In the genomic region with DNA sequence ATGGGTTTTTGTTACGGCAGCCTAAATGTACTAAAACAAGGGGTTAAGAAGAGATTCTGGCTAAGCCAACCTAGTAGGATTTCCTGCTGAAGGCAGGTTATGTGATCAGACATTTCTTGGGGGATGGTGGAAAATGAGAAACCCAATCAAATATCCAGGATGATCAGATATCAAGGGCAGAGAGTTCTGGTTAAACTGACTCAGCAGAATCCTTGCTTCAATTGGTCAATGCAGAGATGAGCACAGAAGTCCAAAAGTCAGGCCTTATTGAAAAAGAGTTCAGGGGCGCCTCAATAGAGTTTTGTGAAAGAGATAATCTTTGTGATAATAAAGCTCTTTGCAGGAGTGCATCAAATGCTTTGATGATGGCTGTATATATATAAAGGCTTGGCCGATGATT, we compare ENCODE assay signal across 34 cellular contexts.
A peak's percentile ranks its signal among the peaks of the same experiment; 100 is the strongest.
DNase-seq lines count a peak whose midpoint lies in the region; ATAC-seq, FAIRE-seq and TF ChIP-seq lines count a peak whose summit lies in the region.
"Had no signal": no experiment of that assay in that cellular context is flagged by ENCODE, and none has a peak within 500 bp of the region (broad histone marks: within the 10 kb centered on the region; RNA-seq: fewer than 3 reads in every experiment).

No MANE protein-coding gene starts in this region.

- POLR2A ChIA-PET in HepG2 (lab: Yijun Ruan, JAX) (no interaction called here), IMR-90 (lab: Charles Lee; ENCODE audit: unreplicated experiment) (no interaction called here), K562 (lab: Yijun Ruan, JAX) (no interaction called here)

- H3K27me3 ChIP-seq in HepG2 (ENCODE audit: control insufficient read depth in 1 of 2, insufficient read depth in 2 of 2, low read length in 2 of 2) (no peaks in the 10 kb centered on the region), right lobe of liver (no peaks in the 10 kb centered on the region), IMR-90 (ENCODE audit: control insufficient read depth, insufficient read depth, low read length) (no peaks in the 10 kb centered on the region), K562 (ENCODE audit: control insufficient read depth in 2 of 2, insufficient read depth in 2 of 2, low read length in 2 of 2) (no peaks in the 10 kb centered on the region), osteoblast (ENCODE audit: insufficient read depth, low read length) (no peaks in the 10 kb centered on the region)
- H3K27me3 ChIP-seq: BE2C; BLaER1; BLaER1 treated with 17β-estradiol and CSF1 and Interleukin-3, amounts not matched to agents 10 nM and 100 nM had no signal

- no peak overlapping the region for H4K91ac ChIP-seq in IMR-90 (ENCODE audit: insufficient read depth, low read depth, low read length)

- no peak overlapping the region for H3K4ac ChIP-seq in IMR-90 (ENCODE audit: low read depth, low read length)

- in situ Hi-C loops in HepG2 (cut with HindIII; ENCODE audit: extremely low pct_ligation_motif_present, low pct_unique_long_range_greater_than_20kb) (no loop called here), IMR-90 (cut with MboI; ENCODE audit: low sequenced_read_pairs) (no loop called here), K562 (cut with MboI) (no loop called here)

- H3K56ac ChIP-seq in IMR-90 (ENCODE audit: extremely low read depth, insufficient read depth, low read length) = no peak overlapping the region

- H2BK20ac ChIP-seq in IMR-90 (ENCODE audit: low read depth, low read length) = no peak overlapping the region

- H3K36me3 ChIP-seq in HepG2 (replicated peaks in 1 of 2; ENCODE audit: control insufficient read depth in 1 of 2, insufficient read depth in 2 of 2, low read length in 2 of 2) (no peaks in the 10 kb centered on the region), right lobe of liver (no peaks in the 10 kb centered on the region), IMR-90 (ENCODE audit: control insufficient read depth, insufficient read depth, low read length) (no peaks in the 10 kb centered on the region), K562 (ENCODE audit: control insufficient read depth, insufficient read depth, low read length) (no peaks in the 10 kb centered on the region), osteoblast (ENCODE audit: insufficient read depth, low read length) (no peaks in the 10 kb centered on the region)
- H3K36me3 ChIP-seq: BE2C; BLaER1; BLaER1 treated with 17β-estradiol and CSF1 and Interleukin-3, amounts not matched to agents 10 nM and 100 nM had no signal

- no peak overlapping the region for H4K8ac ChIP-seq in IMR-90 (ENCODE audit: low read depth in 2 of 2, low read length in 2 of 2)

- no peak overlapping the region for H2BK120ac ChIP-seq in IMR-90 (ENCODE audit: low read depth, low read length)

- 16% methylated on average over 3 of the region's 3 CpGs for whole genome bisulfite sequencing in HepG2 (ENCODE audit: low lambda C conversion rate)
- 50% methylated on average over 3 of the region's 3 CpGs for WGBS in right lobe of liver (ENCODE audit: insufficient coverage, low coverage, low lambda C conversion rate, missing lambda C conversion rate)
- WGBS in IMR-90 (ENCODE audit: extremely low coverage in 2 of 2, insufficient read length in 1 of 2), 2 experiments = no CpG with 5 or more reads among the region's 3 CpGs
- WGBS in K562 (ENCODE audit: insufficient coverage, low coverage, missing lambda C conversion rate) = 0% methylated on average over 3 of the region's 3 CpGs

- ATAC-seq in HepG2 (no peak), right lobe of liver (no peak), IMR-90 (ENCODE audit: low read depth) (no peak), K562 (no peak)
- ATAC-seq: A549; CD8-positive, alpha-beta T cell had no signal

- H3K14ac ChIP-seq in IMR-90 (replicated peaks; ENCODE audit: low read depth, low read length) = no peak overlapping the region

- H3K9me1 ChIP-seq in IMR-90 (ENCODE audit: insufficient read depth, low read length) (no peaks in the 10 kb centered on the region), K562 (ENCODE audit: control insufficient read depth, insufficient read depth, low read length) (no peaks in the 10 kb centered on the region)

- H3K4me1 ChIP-seq in HepG2 (ENCODE audit: insufficient read depth, low read length) (no peaks in the 10 kb centered on the region), right lobe of liver (no peaks in the 10 kb centered on the region), IMR-90 (ENCODE audit: control insufficient read depth, insufficient read depth, low read length) (no peaks in the 10 kb centered on the region), K562 (replicated peaks in 1 of 2; ENCODE audit: control insufficient read depth in 2 of 2, insufficient read depth in 2 of 2, low read length in 2 of 2) (no peaks in the 10 kb centered on the region), osteoblast (ENCODE audit: insufficient read depth, low read length) (no peaks in the 10 kb centered on the region)
- H3K4me1 ChIP-seq: A549; BE2C; BLaER1; BLaER1 treated with 17β-estradiol and CSF1 and Interleukin-3, amounts not matched to agents 10 nM and 100 nM; Caco-2 had no signal

- BruUV-seq in HepG2 (replicated peaks; lab: Mats Ljungman, UMichigan) = no TSS peak
- BruUV-seq in IMR-90 (replicated peaks; lab: Mats Ljungman, UMichigan) = no TSS peak
- no TSS peak for BruUV-seq in K562 (replicated peaks; lab: Mats Ljungman, UMichigan)

- FAIRE-seq in HepG2 (lab: Jason Lieb, UNC) (no peak), K562 (lab: Jason Lieb, UNC) (no peak)
- FAIRE-seq: A204.1, A549 had no signal

- H3K18ac ChIP-seq in IMR-90 (ENCODE audit: low read depth, low read length) = no peak overlapping the region

- H2BK15ac ChIP-seq in IMR-90 (ENCODE audit: low read depth, low read length) = no peak overlapping the region

- H3K23ac ChIP-seq in IMR-90 (ENCODE audit: low read depth, low read length) = no peak overlapping the region

- H4K20me1 ChIP-seq in HepG2 (ENCODE audit: insufficient read depth, low read length) (no peaks in the 10 kb centered on the region), IMR-90 (ENCODE audit: insufficient read depth, low read length) (no peaks in the 10 kb centered on the region), K562 (replicated peaks; ENCODE audit: control insufficient read depth, insufficient read depth, low read length) (no peaks in the 10 kb centered on the region), osteoblast (ENCODE audit: insufficient read depth, low read length) (no peaks in the 10 kb centered on the region)
- H4K20me1 ChIP-seq: BLaER1; BLaER1 treated with 17β-estradiol and CSF1 and Interleukin-3, amounts not matched to agents 10 nM and 100 nM had no signal

- no peak overlapping the region for H3K4me3 ChIP-seq in HepG2 (replicated peaks in 1 of 3; ENCODE audit: insufficient read depth in 1 of 3, low read depth in 2 of 3, low read length in 3 of 3)
- no peak overlapping the region for H3K4me3 ChIP-seq in right lobe of liver
- H3K4me3 ChIP-seq in IMR-90 (ENCODE audit: insufficient read depth, low read depth, low read length) = no peak overlapping the region
- no peak overlapping the region for H3K4me3 ChIP-seq in K562
- no peak overlapping the region for H3K4me3 ChIP-seq in osteoblast (ENCODE audit: insufficient read depth, low read length)
- H3K4me3 ChIP-seq: A549; BLaER1; BLaER1 treated with 17β-estradiol and CSF1 and Interleukin-3, amounts not matched to agents 10 nM and 100 nM had no signal

- H2AFZ ChIP-seq in HepG2 (ENCODE audit: low read length) = no peak overlapping the region
- no peak overlapping the region for H2AFZ ChIP-seq in IMR-90 (replicated peaks; ENCODE audit: low read length, poor library complexity)
- no peak overlapping the region for H2AFZ ChIP-seq in K562 (ENCODE audit: low read depth, low read length)
- no peak overlapping the region for H2AFZ ChIP-seq in osteoblast (ENCODE audit: low read length)

- H3K9me3 ChIP-seq in HepG2 (ENCODE audit: low read length) (0 out of 2 replicates have a peak, but pooled peaks cover 5% of the 10 kb centered on the region), right lobe of liver (no peaks in the 10 kb centered on the region), IMR-90 (ENCODE audit: control insufficient read depth, insufficient read depth, low read length) (0 out of 2 replicates have a peak, but pooled peaks cover 3% of the 10 kb centered on the region), K562 (replicated peaks; ENCODE audit: control insufficient read depth, insufficient read depth, low read depth, low read length) (no peaks in the 10 kb centered on the region), osteoblast (ENCODE audit: low read depth, low read length) (no peaks in the 10 kb centered on the region)
- H3K9me3 ChIP-seq: A549; BE2C; BLaER1; BLaER1 treated with 17β-estradiol and CSF1 and Interleukin-3, amounts not matched to agents 10 nM and 100 nM; Caco-2 had no signal

- DNase-seq in HepG2 (ENCODE audit: low spot score) (no peak), right lobe of liver (no peak), IMR-90 (no peak), OCI-M1 (lab: John Stamatoyannopoulos, UW) (peak; percentile 9), K562 (ENCODE audit: extremely low read depth in 1 of 4, low spot score in 3 of 4) (no peak), amniotic stem cell (lab: John Stamatoyannopoulos, UW) (no peak), AG08395 (ENCODE audit: low spot score) (no peak), osteoblast (ENCODE audit: insufficient read length, low spot score, missing footprints) (no peak)
- DNase-seq: 8988T; ACHN; AML-193; BE2C; C1 segment of cervical spinal cord; Caco-2; Calu3; CD4-positive, alpha-beta memory T cell; CD4-positive, alpha-beta T cell; CD4-positive, CD25-positive, alpha-beta regulatory T cell; CD8-positive, alpha-beta memory T cell; CD8-positive, alpha-beta T cell; COR-L47; DMS 273 treated with DMSO at 0.1 percent for 48 hours; DMS153; DMS53; DMS79; DMS79 treated with DMSO at 0.1 percent for 48 hours; DND-41; EL had no signal

- H3K4me2 ChIP-seq in HepG2 (ENCODE audit: low read depth, low read length) (no peak overlapping the region), IMR-90 (ENCODE audit: low read depth, low read length) (no peak overlapping the region), K562 (ENCODE audit: insufficient read depth, low read length) (no peak overlapping the region), osteoblast (ENCODE audit: insufficient read depth, low read length) (no peak overlapping the region)
- H3K4me2 ChIP-seq: A549; BLaER1; BLaER1 treated with 17β-estradiol and CSF1 and Interleukin-3, amounts not matched to agents 10 nM and 100 nM had no signal

- H3K79me2 ChIP-seq in HepG2 (ENCODE audit: insufficient read depth, low read length) (no peaks in the 10 kb centered on the region), K562 (ENCODE audit: control insufficient read depth, insufficient read depth, low read length) (no peaks in the 10 kb centered on the region), osteoblast (ENCODE audit: insufficient read depth, low read length) (no peaks in the 10 kb centered on the region)

- no peak overlapping the region for H2BK5ac ChIP-seq in IMR-90 (ENCODE audit: low read depth, low read length, poor library complexity, severe bottlenecking)

- no peak for TF ChIP-seq POLR2A in HepG2 (IDR thresholded peaks at IDR 0.05; ENCODE audit: insufficient read depth in 1 of 2, low read depth in 2 of 2, low read length in 2 of 2)
- no peak for TF ChIP-seq POLR2A in right lobe of liver (IDR thresholded peaks at IDR 0.05)
- TF ChIP-seq POLR2A in IMR-90 (IDR thresholded peaks at IDR 0.05; ENCODE audit: low read depth, low read length) = no peak
- TF ChIP-seq POLR2A in K562 (conservative IDR thresholded peaks at IDR 0.05) = no peak

- no peak overlapping the region for H3K27ac ChIP-seq in HepG2 (ENCODE audit: extremely low read length, insufficient read depth, low read length)
- no peak overlapping the region for H3K27ac ChIP-seq in right lobe of liver
- H3K27ac ChIP-seq in IMR-90 (ENCODE audit: insufficient read depth, low read length) = no peak overlapping the region
- no peak overlapping the region for H3K27ac ChIP-seq in K562 (ENCODE audit: extremely low read depth, low read depth, low read length)
- no peak overlapping the region for H3K27ac ChIP-seq in osteoblast (ENCODE audit: low read depth, low read length)
- H3K27ac ChIP-seq: 22Rv1; A549; BLaER1; BLaER1 treated with 17β-estradiol and CSF1 and Interleukin-3, amounts not matched to agents 10 nM and 100 nM; C4-2B had no signal

- CTCF ChIA-PET in HepG2 (lab: Yijun Ruan, JAX; ENCODE audit: low intra/inter-chr PET ratio, low total read pairs) (no interaction called here), IMR-90 (lab: Yijun Ruan, JAX) (no interaction called here), K562 (lab: Yijun Ruan, JAX; ENCODE audit: low intra/inter-chr PET ratio) (no interaction called here)

- no peak overlapping the region for H4K5ac ChIP-seq in IMR-90 (ENCODE audit: low read depth, low read length)

- TF ChIP-seq RAD21 in HepG2 (CRISPR knock-in tag; IDR thresholded peaks at IDR 0.05) (no peak), IMR-90 (IDR thresholded peaks at IDR 0.05; ENCODE audit: low read length) (no peak), K562 (CRISPR knock-in tag; conservative IDR thresholded peaks at IDR 0.05 in 1 of 2, IDR thresholded peaks at IDR 0.05 in 1 of 2) (no peak)

- no peak for TF ChIP-seq CTCF in HepG2 (CRISPR knock-in tag; IDR thresholded peaks at IDR 0.05)
- no peak for TF ChIP-seq CTCF in right lobe of liver (IDR thresholded peaks at IDR 0.05)
- no peak for TF ChIP-seq CTCF in IMR-90 (conservative IDR thresholded peaks at IDR 0.05; ENCODE audit: low read depth, low read length)
- no peak for TF ChIP-seq CTCF in K562 (IDR thresholded peaks at IDR 0.05 in 2 of 3, conservative IDR thresholded peaks at IDR 0.05 in 1 of 3; ENCODE audit: insufficient read depth in 2 of 3, low read depth in 1 of 3, low read length in 3 of 3)
- TF ChIP-seq CTCF in osteoblast (IDR thresholded peaks at IDR 0.05; ENCODE audit: extremely low read depth, low read depth, low read length) = no peak

- H3K79me1 ChIP-seq in IMR-90 (ENCODE audit: low read depth in 1 of 2, low read length in 2 of 2) = no peaks in the 10 kb centered on the region

- H3K9ac ChIP-seq in HepG2 (ENCODE audit: insufficient read depth, low read depth, low read length) (no peak overlapping the region), IMR-90 (ENCODE audit: low read depth, low read length) (no peak overlapping the region), K562 (ENCODE audit: insufficient read depth in 1 of 2, low read depth in 2 of 2, low read length in 2 of 2) (no peak overlapping the region)
- H3K9ac ChIP-seq: BLaER1; BLaER1 treated with 17β-estradiol and CSF1 and Interleukin-3, amounts not matched to agents 10 nM and 100 nM had no signal

- intact Hi-C loops in HepG2 (cut with micrococcal nuclease; ENCODE audit: unreplicated experiment) (no loop called here), right lobe of liver (cut with DNase I) (no loop called here), IMR-90 (cut with micrococcal nuclease) (no loop called here), K562 (cut with micrococcal nuclease) (loop anchor here (10.0 kb wide), 1 partner anchor 152 kb away; no protein-coding TSS in a partner anchor)

- H2AK9ac ChIP-seq in IMR-90 (replicated peaks; ENCODE audit: low read depth, low read length, poor library complexity) = no peak overlapping the region

- H2AK5ac ChIP-seq in IMR-90 (ENCODE audit: low read depth, low read length) = no peak overlapping the region

- dilution Hi-C loops in IMR-90 (cut with HindIII; ENCODE audit: low sequenced_read_pairs, unreplicated experiment) = no loop called here

- TF ChIP-seq EP300 in HepG2 (IDR thresholded peaks at IDR 0.05; ENCODE audit: low read depth in 2 of 2, low read length in 2 of 2) (no peak), HepG2 (CRISPR knock-in tag; IDR thresholded peaks at IDR 0.05; ENCODE audit: borderline replicate concordance) (no peak), K562 (IDR thresholded peaks at IDR 0.05; ENCODE audit: low read length) (no peak)
